8 cellular contexts compared by ENCODE assay signal in the genomic region with DNA sequence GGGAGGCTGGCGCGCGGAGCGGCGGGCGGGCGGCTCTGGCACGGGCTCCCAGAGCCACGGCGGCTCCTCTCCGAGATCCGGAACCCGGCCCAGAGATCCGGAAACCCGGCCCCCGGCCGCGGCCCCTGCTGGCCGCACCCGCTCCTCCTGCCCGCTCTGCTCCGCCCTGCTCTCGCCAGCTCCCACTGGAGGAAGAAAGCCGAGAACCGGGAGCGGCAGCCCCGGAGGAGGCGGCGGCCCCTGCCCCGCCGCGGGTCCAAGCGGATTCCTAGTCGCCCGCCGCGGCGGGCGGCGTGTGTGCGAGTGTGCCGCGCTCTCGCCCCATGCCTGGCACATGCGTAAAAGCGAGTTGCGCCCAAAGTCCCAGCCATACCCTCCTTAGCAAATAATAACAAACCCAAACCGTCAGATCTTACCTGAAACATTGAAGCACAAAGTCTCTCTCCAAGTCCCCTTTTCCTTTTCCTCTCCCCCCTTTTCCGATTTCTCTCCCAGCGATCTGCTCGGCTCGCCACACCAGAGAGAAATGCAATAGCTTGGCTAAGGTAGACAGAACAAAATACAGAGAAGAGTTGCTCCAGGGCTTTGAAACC.
DNase-seq lines count a peak whose midpoint lies in the region; FAIRE-seq and TF ChIP-seq lines count a peak whose summit lies in the region.

No MANE protein-coding gene starts in this region.

- no peak for FAIRE-seq in H54 (lab: Jason Lieb, UNC)

- H3K9me3 ChIP-seq in mucosa of rectum (ENCODE audit: control insufficient read depth in 2 of 2, low read length in 2 of 2): no peaks in the 10 kb centered on the region

- TF ChIP-seq CTCF in VCaP (conservative IDR thresholded peaks at IDR 0.05): peak; percentile 28

- H3K27ac ChIP-seq in VCaP (peak overlapping the region; percentile 92), mucosa of rectum (ENCODE audit: low read depth in 2 of 2, low read length in 2 of 2) (peak overlapping the region; percentile 65 to 69)

- no peaks in the 10 kb centered on the region for H3K36me3 ChIP-seq in mucosa of rectum (ENCODE audit: control insufficient read depth in 2 of 2, insufficient read depth in 2 of 2, low read length in 2 of 2)

- peak overlapping the region; percentile 50 to 81 for H3K4me3 ChIP-seq in mucosa of rectum (ENCODE audit: low read length in 2 of 2)

- no peak for TF ChIP-seq POLR2A in H54 (IDR thresholded peaks at IDR 0.05; ENCODE audit: low read depth, low read length)

- H3K27me3 ChIP-seq in mucosa of rectum (ENCODE audit: control insufficient read depth in 2 of 2, insufficient read depth in 2 of 2, low read length in 2 of 2): peaks cover 8 to 10% of the 10 kb centered on the region in 2 donors

- H3K4me1 ChIP-seq in mucosa of rectum (ENCODE audit: control insufficient read depth in 2 of 2, insufficient read depth in 2 of 2, low read length in 2 of 2): peaks cover 8 to 9% of the 10 kb centered on the region in 2 donors

- H3K9ac ChIP-seq in mucosa of rectum (ENCODE audit: low read depth in 1 of 2, low read length in 2 of 2): peak overlapping the region; percentile 61 to 65

- peak; percentile 14 for DNase-seq in NCI-H2029 (lab: John Stamatoyannopoulos, UW)
- no peak for DNase-seq in NCI-H2029 treated with DMSO at 0.1 percent for 48 hours (lab: John Stamatoyannopoulos, UW)
- DNase-seq in H54 (ENCODE audit: insufficient read length, low spot score): peak; percentile 27
- DNase-seq in NCI-H1105 (lab: John Stamatoyannopoulos, UW): peak; percentile 52
- DNase-seq in fibroblast of gingiva (ENCODE audit: low read depth): peak; percentile 61
- peak; percentile 75 for DNase-seq in ureter (ENCODE audit: low spot score)
